In genomic region chr1:147496571-147496970, GRCh38 we compare ENCODE assay signal across 8 cellular contexts. TPM values are rescaled to one million over a fixed set of nuclear protein-coding genes. Genes with fewer than 3 reads are reported as not detected.
A peak's percentile ranks its signal among the peaks of the same experiment; 100 is the strongest.
DNase-seq lines count a peak whose midpoint lies in the region; ATAC-seq and TF ChIP-seq lines count a peak whose summit lies in the region.
"Had no signal": no experiment of that assay in that cellular context is flagged by ENCODE, and none has a peak within 500 bp of the region (broad histone marks: within the 10 kb centered on the region; RNA-seq: fewer than 3 reads in every experiment).

No MANE protein-coding gene starts in this region.

- H3K36me3 ChIP-seq in fibroblast of lung (ENCODE audit: control insufficient read depth, insufficient read depth, low read length) (no peaks in the 10 kb centered on the region), gastrocnemius medialis (no peaks in the 10 kb centered on the region)

- H3K27ac ChIP-seq in fibroblast of lung (ENCODE audit: insufficient read depth, low read length) (no peak overlapping the region), gastrocnemius medialis (no peak overlapping the region)
- H3K27ac ChIP-seq: HL-60 had no signal

- H3K4me3 ChIP-seq in fibroblast of lung (replicated peaks in 1 of 4; ENCODE audit: control extremely low read depth in 1 of 4, insufficient read depth in 1 of 4, low read depth in 3 of 4, low read length in 4 of 4), result no peak overlapping the region
- no peak overlapping the region for H3K4me3 ChIP-seq in gastrocnemius medialis

- no peaks in the 10 kb centered on the region for H4K20me1 ChIP-seq in fibroblast of lung (ENCODE audit: control insufficient read depth, extremely low read depth, insufficient read depth, low read length)

- H3K4me1 ChIP-seq in fibroblast of lung (ENCODE audit: control insufficient read depth, extremely low read depth, insufficient read depth, low read length), result no peaks in the 10 kb centered on the region
- no peaks in the 10 kb centered on the region for H3K4me1 ChIP-seq in gastrocnemius medialis

- TF ChIP-seq POLR2A in gastrocnemius medialis (IDR thresholded peaks at IDR 0.05), result no peak

- H3K27me3 ChIP-seq in fibroblast of lung (ENCODE audit: control insufficient read depth, insufficient read depth, low read length) (no peaks in the 10 kb centered on the region), gastrocnemius medialis (no peaks in the 10 kb centered on the region)

- no peaks in the 10 kb centered on the region for H3K9me3 ChIP-seq in fibroblast of lung (ENCODE audit: control insufficient read depth, insufficient read depth, low read depth, low read length)
- H3K9me3 ChIP-seq in gastrocnemius medialis, result no peaks in the 10 kb centered on the region

- H3K79me2 ChIP-seq in fibroblast of lung (ENCODE audit: control insufficient read depth, insufficient read depth, low read length), result no peaks in the 10 kb centered on the region

- in situ Hi-C loops in gastrocnemius medialis (cut with MboI; ENCODE audit: low sequenced_read_pairs in 4 of 4), result loop anchor here in 3 of 4 donors (5.0 to 25.0 kb wide), 3 partner anchors 148 to 396 kb away; no protein-coding TSS in a partner anchor

- no peak overlapping the region for H2AFZ ChIP-seq in fibroblast of lung (ENCODE audit: low read length)

- intact Hi-C loops in gastrocnemius medialis (cut with DNase I; ENCODE audit: low total_unique reads), result no loop called here

- DNase-seq in NCI-H345 treated with DMSO at 0.1 percent for 48 hours (lab: John Stamatoyannopoulos, UW; ENCODE audit: unreplicated experiment) (peak; percentile 11), fibroblast of lung (ENCODE audit: low read depth in 2 of 2) (peak; percentile 46 to 48), gastrocnemius medialis (no peak), cortex of kidney (lab: John Stamatoyannopoulos, UW) (no peak)

- H3K4me2 ChIP-seq in fibroblast of lung (ENCODE audit: extremely low read depth, insufficient read depth, low read length), result no peak overlapping the region

- TF ChIP-seq CTCF in GM12873 (IDR thresholded peaks at IDR 0.05; ENCODE audit: insufficient read depth, low read depth, low read length, missing control alignments), result peak; percentile 36
- peak; percentile 35 to 61 for TF ChIP-seq CTCF in fibroblast of lung (conservative IDR thresholded peaks at IDR 0.05 in 1 of 2, IDR thresholded peaks at IDR 0.05 in 1 of 2; ENCODE audit: low read depth in 1 of 2, low read length in 2 of 2)
- peak in 4 of 5 experiments; percentile 20 to 49 (median 38) for TF ChIP-seq CTCF in gastrocnemius medialis (IDR thresholded peaks at IDR 0.05 in 4 of 5, conservative IDR thresholded peaks at IDR 0.05 in 1 of 5)

- ATAC-seq in gastrocnemius medialis (peak in 1 of 2 donors; percentile 42), GM21786 (IDR thresholded peaks at IDR 0.05; ENCODE audit: unreplicated experiment) (no peak), HG03025 (IDR thresholded peaks at IDR 0.05; ENCODE audit: low FRiP score, unreplicated experiment) (no peak)

- H3K9ac ChIP-seq in fibroblast of lung (ENCODE audit: insufficient read depth, low read length), result no peak overlapping the region

RNA-seq across cellular contexts. Expression of gene BCL9, which starts 44.7 kb away (rescaled TPM):
- total RNA-seq in fibroblast of lung, result 2.6 and 5.4 TPM in 2 replicates
- 4.8 and 9.7 TPM in 2 replicates for polyA plus RNA-seq in fibroblast of lung
- 8.1 and 9.7 TPM in 2 replicates for polyA plus RNA-seq in fibroblast of lung (2012)
- polyA minus RNA-seq in fibroblast of lung (ENCODE audit: low replicate concordance), result 7.5 and 10.4 TPM in 2 replicates
- 10 to 100 TPM in 2 of 4 donors, 1 to 10 TPM in 1, under 1 TPM in 1; 0.76 to 15.6 (median 8.0) TPM for total RNA-seq in gastrocnemius medialis

Comparison
In these comparisons a context has a peak if more than half of its experiments do, and no peak if none do; other contexts are left out.
1. DNase-seq: peak in NCI-H345 treated with DMSO at 0.1 percent for 48 hours (single experiment) and fibroblast of lung (2 of 2); none in gastrocnemius medialis (0 of 2) and cortex of kidney (single experiment).
2. Peak in every context shown above with its lines, with median percentiles within 50 percentile points of each other: CTCF ChIP-seq.